35 cellular contexts compared by ENCODE assay signal in genomic region chr5:6169660-6170059, GRCh38.
DNase-seq lines count a peak whose midpoint lies in the region; ATAC-seq, FAIRE-seq and TF ChIP-seq lines count a peak whose summit lies in the region.
"Had no signal": no experiment of that assay in that cellular context is flagged by ENCODE, and none has a peak within 500 bp of the region (broad histone marks: within the 10 kb centered on the region; RNA-seq: fewer than 3 reads in every experiment).

No MANE protein-coding gene starts in this region.

- no TSS peak for BruUV-seq in HepG2 (replicated peaks; lab: Mats Ljungman, UMichigan)

- ATAC-seq in HepG2 (peak; percentile 72), right lobe of liver (no peak), HG03439 (IDR thresholded peaks at IDR 0.05; ENCODE audit: unreplicated experiment) (no peak)
- ATAC-seq: A549; CD8-positive, alpha-beta T cell had no signal

- TF ChIP-seq CTCF in HepG2 (CRISPR knock-in tag; IDR thresholded peaks at IDR 0.05) (no peak), right lobe of liver (IDR thresholded peaks at IDR 0.05) (no peak), glutamatergic neuron (IDR thresholded peaks at IDR 0.05; ENCODE audit: partially characterized antibody, unreplicated experiment) (no peak)

- no peak overlapping the region for H2AFZ ChIP-seq in HepG2 (ENCODE audit: low read length)

- H3K27ac ChIP-seq in HepG2 (ENCODE audit: extremely low read length, insufficient read depth, low read length) (no peak overlapping the region), right lobe of liver (no peak overlapping the region)
- H3K27ac ChIP-seq: 22Rv1; A549; BLaER1; BLaER1 treated with 17β-estradiol and CSF1 and Interleukin-3, amounts not matched to agents 10 nM and 100 nM; C4-2B had no signal

- no peaks in the 10 kb centered on the region for H3K27me3 ChIP-seq in HepG2 (ENCODE audit: control insufficient read depth in 1 of 2, insufficient read depth in 2 of 2, low read length in 2 of 2)
- H3K27me3 ChIP-seq in right lobe of liver: no peaks in the 10 kb centered on the region
- H3K27me3 ChIP-seq: BE2C; BLaER1; BLaER1 treated with 17β-estradiol and CSF1 and Interleukin-3, amounts not matched to agents 10 nM and 100 nM had no signal

- no peak for TF ChIP-seq RAD21 in HepG2 (CRISPR knock-in tag; IDR thresholded peaks at IDR 0.05)

- peak; percentile 12 for DNase-seq in HepG2 (ENCODE audit: low spot score)
- no peak for DNase-seq in right lobe of liver
- DNase-seq in glutamatergic neuron: no peak
- DNase-seq in NCI-H2081 treated with DMSO at 0.1 percent for 48 hours (lab: John Stamatoyannopoulos, UW): no peak
- DNase-seq: 8988T; ACHN; AML-193; BE2C; C1 segment of cervical spinal cord; Caco-2; Calu3; CD4-positive, alpha-beta memory T cell; CD4-positive, alpha-beta T cell; CD4-positive, CD25-positive, alpha-beta regulatory T cell; CD8-positive, alpha-beta memory T cell; CD8-positive, alpha-beta T cell; COR-L47; DMS 273 treated with DMSO at 0.1 percent for 48 hours; DMS153; DMS53; DMS79; DMS79 treated with DMSO at 0.1 percent for 48 hours; DND-41; EL had no signal

- TF ChIP-seq POLR2A in HepG2 (IDR thresholded peaks at IDR 0.05; ENCODE audit: insufficient read depth in 1 of 2, low read depth in 2 of 2, low read length in 2 of 2) (no peak), right lobe of liver (IDR thresholded peaks at IDR 0.05) (no peak)

- peaks cover 12% of the 10 kb centered on the region for H3K4me1 Mint-ChIP-seq in glutamatergic neuron (ENCODE audit: low read depth, unreplicated experiment)
- H3K4me1 Mint-ChIP-seq: CD14-positive monocyte; CD4-positive, alpha-beta memory T cell; CD4-positive, CD25-positive, alpha-beta regulatory T cell; CD8-positive, alpha-beta memory T cell had no signal

- peak overlapping the region; percentile 28 for H3K27ac Mint-ChIP-seq in glutamatergic neuron (ENCODE audit: unreplicated experiment)
- H3K27ac Mint-ChIP-seq: B cell; CD14-positive monocyte; CD4-positive, alpha-beta memory T cell; CD4-positive, alpha-beta T cell; CD4-positive, CD25-positive, alpha-beta regulatory T cell; CD8-positive, alpha-beta memory T cell; CD8-positive, alpha-beta T cell had no signal

- H3K79me2 ChIP-seq in HepG2 (ENCODE audit: insufficient read depth, low read length): no peaks in the 10 kb centered on the region

- H3K4me3 ChIP-seq in HepG2 (replicated peaks in 1 of 3; ENCODE audit: insufficient read depth in 1 of 3, low read depth in 2 of 3, low read length in 3 of 3) (no peak overlapping the region), right lobe of liver (no peak overlapping the region)
- H3K4me3 ChIP-seq: A549; BLaER1; BLaER1 treated with 17β-estradiol and CSF1 and Interleukin-3, amounts not matched to agents 10 nM and 100 nM had no signal

- CTCF ChIA-PET in HepG2 (lab: Yijun Ruan, JAX; ENCODE audit: low intra/inter-chr PET ratio, low total read pairs): no interaction called here

- no peaks in the 10 kb centered on the region for H3K9me3 ChIP-seq in HepG2 (ENCODE audit: low read length)
- H3K9me3 ChIP-seq in right lobe of liver: no peaks in the 10 kb centered on the region
- H3K9me3 ChIP-seq: A549; BE2C; BLaER1; BLaER1 treated with 17β-estradiol and CSF1 and Interleukin-3, amounts not matched to agents 10 nM and 100 nM; Caco-2 had no signal

- FAIRE-seq in HepG2 (lab: Jason Lieb, UNC) (no peak), endometrium (lab: Jason Lieb, UNC) (peak; percentile 21)
- FAIRE-seq: A204.1, A549, D721Med had no signal

- WGBS in HepG2 (ENCODE audit: low lambda C conversion rate): 2% methylated on average over 4 of the region's 4 CpGs
- WGBS in right lobe of liver (ENCODE audit: insufficient coverage, low coverage, low lambda C conversion rate, missing lambda C conversion rate): 30% methylated on average over 4 of the region's 4 CpGs

- no peaks in the 10 kb centered on the region for H3K9me3 Mint-ChIP-seq in glutamatergic neuron (ENCODE audit: unreplicated experiment)
- H3K9me3 Mint-ChIP-seq: CD4-positive, alpha-beta T cell had no signal

- H3K4me1 ChIP-seq in HepG2 (ENCODE audit: insufficient read depth, low read length) (no peaks in the 10 kb centered on the region), right lobe of liver (no peaks in the 10 kb centered on the region)
- H3K4me1 ChIP-seq: A549; BE2C; BLaER1; BLaER1 treated with 17β-estradiol and CSF1 and Interleukin-3, amounts not matched to agents 10 nM and 100 nM; Caco-2 had no signal

- in situ Hi-C loops in HepG2 (cut with HindIII; ENCODE audit: extremely low pct_ligation_motif_present, low pct_unique_long_range_greater_than_20kb): no loop called here

- no peaks in the 10 kb centered on the region for H3K27me3 Mint-ChIP-seq in glutamatergic neuron (ENCODE audit: unreplicated experiment)
- H3K27me3 Mint-ChIP-seq: CD4-positive, CD25-positive, alpha-beta regulatory T cell had no signal

- H3K36me3 Mint-ChIP-seq in glutamatergic neuron (ENCODE audit: unreplicated experiment): no peaks in the 10 kb centered on the region
- H3K36me3 Mint-ChIP-seq: CD14-positive monocyte; CD4-positive, alpha-beta memory T cell; CD4-positive, CD25-positive, alpha-beta regulatory T cell; CD8-positive, alpha-beta memory T cell; CD8-positive, alpha-beta T cell had no signal

- H3K4me3 Mint-ChIP-seq in glutamatergic neuron (ENCODE audit: unreplicated experiment): peak overlapping the region; percentile 56
- H3K4me3 Mint-ChIP-seq: B cell; CD14-positive monocyte; CD4-positive, alpha-beta memory T cell; CD4-positive, alpha-beta T cell; CD4-positive, CD25-positive, alpha-beta regulatory T cell; CD8-positive, alpha-beta memory T cell; CD8-positive, alpha-beta T cell had no signal

- no peaks in the 10 kb centered on the region for H4K20me1 ChIP-seq in HepG2 (ENCODE audit: insufficient read depth, low read length)
- H4K20me1 ChIP-seq: BLaER1; BLaER1 treated with 17β-estradiol and CSF1 and Interleukin-3, amounts not matched to agents 10 nM and 100 nM had no signal

- H3K9ac ChIP-seq in HepG2 (ENCODE audit: insufficient read depth, low read depth, low read length): no peak overlapping the region
- H3K9ac ChIP-seq: BLaER1; BLaER1 treated with 17β-estradiol and CSF1 and Interleukin-3, amounts not matched to agents 10 nM and 100 nM had no signal

- TF ChIP-seq EP300 in HepG2 (IDR thresholded peaks at IDR 0.05; ENCODE audit: low read depth in 2 of 2, low read length in 2 of 2) (peak in 1 of 2 experiments; percentile 25; a peak in 1 of 4 replicates), HepG2 (CRISPR knock-in tag; IDR thresholded peaks at IDR 0.05; ENCODE audit: borderline replicate concordance) (no peak)

- H3K36me3 ChIP-seq in HepG2 (replicated peaks in 1 of 2; ENCODE audit: control insufficient read depth in 1 of 2, insufficient read depth in 2 of 2, low read length in 2 of 2) (no peaks in the 10 kb centered on the region), right lobe of liver (no peaks in the 10 kb centered on the region)
- H3K36me3 ChIP-seq: BE2C; BLaER1; BLaER1 treated with 17β-estradiol and CSF1 and Interleukin-3, amounts not matched to agents 10 nM and 100 nM had no signal

- intact Hi-C loops in HepG2 (cut with micrococcal nuclease; ENCODE audit: unreplicated experiment) (no loop called here), right lobe of liver (cut with DNase I) (no loop called here)

- POLR2A ChIA-PET in HepG2 (lab: Yijun Ruan, JAX): no interaction called here

- no peak overlapping the region for H3K4me2 ChIP-seq in HepG2 (ENCODE audit: low read depth, low read length)
- H3K4me2 ChIP-seq: A549; BLaER1; BLaER1 treated with 17β-estradiol and CSF1 and Interleukin-3, amounts not matched to agents 10 nM and 100 nM had no signal

TF ChIP-seq in HepG2, 621 proteins besides CTCF, POLR2A, EP300 and RAD21 (continues in another document):
- TF ChIP-seq ZNF383 (CRISPR knock-in tag; IDR thresholded peaks at IDR 0.05; ENCODE audit: borderline replicate concordance): no peak
- no peak for TF ChIP-seq IKZF1 (IDR thresholded peaks at IDR 0.05)
- no peak for TF ChIP-seq HOXA3 (CRISPR knock-in tag; IDR thresholded peaks at IDR 0.05)
- TF ChIP-seq SAP130 (CRISPR knock-in tag; IDR thresholded peaks at IDR 0.05; ENCODE audit: low read depth): no peak
- no peak for TF ChIP-seq SMAD1 (CRISPR knock-in tag; IDR thresholded peaks at IDR 0.05; ENCODE audit: borderline replicate concordance, low read depth)
- TF ChIP-seq PAXIP1 (CRISPR knock-in tag; conservative IDR thresholded peaks at IDR 0.05): peak; percentile 33; the same call in 1 of the 2 replicates
- TF ChIP-seq ARNT2 (CRISPR knock-in tag; IDR thresholded peaks at IDR 0.05; ENCODE audit: low read depth): no peak
- TF ChIP-seq ZNF670 (CRISPR knock-in tag; IDR thresholded peaks at IDR 0.05; ENCODE audit: borderline replicate concordance): no peak
- TF ChIP-seq HNRNPK (IDR thresholded peaks at IDR 0.05; ENCODE audit: low read depth, low read length, poor library complexity, severe bottlenecking): no peak
- no peak for TF ChIP-seq ZBTB20 (CRISPR knock-in tag; IDR thresholded peaks at IDR 0.05; ENCODE audit: borderline replicate concordance, low read depth)
- TF ChIP-seq HNF4A (CRISPR knock-in tag; IDR thresholded peaks at IDR 0.05): peak; percentile 53
- TF ChIP-seq ZNF317 (CRISPR knock-in tag; IDR thresholded peaks at IDR 0.05): no peak
- peak; percentile 88 for TF ChIP-seq ONECUT2 (CRISPR knock-in tag; IDR thresholded peaks at IDR 0.05)
